Comparison of ENCODE assay signal across 8 cellular contexts in the genomic region with DNA sequence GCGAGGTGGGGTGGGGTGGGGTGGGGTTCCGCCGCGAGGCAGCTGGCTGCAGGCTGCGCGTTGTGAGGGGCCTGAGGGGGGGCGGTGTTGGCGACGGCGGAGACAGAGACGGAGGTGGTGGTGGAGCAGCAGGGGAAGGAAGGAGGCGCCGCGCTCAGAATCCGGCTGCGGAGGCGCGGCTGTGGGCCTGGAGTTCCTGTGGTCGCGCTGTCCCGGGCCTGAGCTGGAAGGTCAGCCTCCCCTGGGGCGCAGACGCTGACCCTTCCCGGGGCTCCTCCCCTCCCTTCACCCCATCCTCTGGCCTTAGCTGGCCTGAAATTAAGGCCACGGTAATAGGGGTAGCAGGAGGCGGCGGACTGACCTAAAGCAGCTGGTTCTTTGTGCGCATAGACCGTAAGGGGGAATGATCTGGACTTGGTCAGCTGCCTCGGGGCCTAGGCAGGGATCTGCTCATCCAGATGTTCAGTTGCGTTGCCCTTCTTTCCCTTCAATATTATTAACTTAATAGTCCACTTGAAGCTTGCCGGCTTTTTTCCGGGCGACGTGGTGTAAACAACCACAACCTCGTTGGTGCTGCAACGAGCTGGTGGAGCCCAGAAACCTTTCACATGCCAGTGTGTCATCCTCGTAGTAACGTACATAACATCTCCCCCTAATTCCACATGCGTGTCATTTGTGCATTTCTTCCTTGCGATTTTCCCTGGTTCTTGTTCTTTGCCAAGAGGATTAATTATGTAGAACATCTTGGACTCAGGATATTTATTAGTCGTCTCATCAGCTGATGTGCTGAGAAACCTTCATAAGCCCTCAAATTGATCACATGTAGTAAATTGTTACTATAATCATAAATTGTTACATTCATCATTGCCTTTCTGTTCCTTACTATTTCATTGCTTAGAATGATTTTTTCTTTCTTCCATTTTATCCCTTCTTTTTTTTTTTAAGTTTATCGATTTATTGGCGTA. TPM values are rescaled to one million over a fixed set of nuclear protein-coding genes. Genes with fewer than 3 reads are reported as not detected.
DNase-seq lines count a peak whose midpoint lies in the region; ATAC-seq and TF ChIP-seq lines count a peak whose summit lies in the region.

No MANE protein-coding gene starts in this region.

- H3K9me3 ChIP-seq in WERI-Rb-1 (ENCODE audit: severe bottlenecking): no peaks in the 10 kb centered on the region

- no peaks in the 10 kb centered on the region for H3K27me3 ChIP-seq in WERI-Rb-1 (ENCODE audit: insufficient read depth, low read depth, severe bottlenecking)
- H3K27me3 ChIP-seq in kidney epithelial cell (ENCODE audit: control insufficient read depth, insufficient read depth, low read length): no peaks in the 10 kb centered on the region

- H3K36me3 ChIP-seq in WERI-Rb-1 (peaks cover 11% of the 10 kb centered on the region), kidney epithelial cell (ENCODE audit: control insufficient read depth, insufficient read depth, low read length) (no peaks in the 10 kb centered on the region)

- DNase-seq in NCI-H1436 (lab: John Stamatoyannopoulos, UW): peak; percentile 10
- no peak for DNase-seq in NCI-H1436 treated with DMSO at 0.1 percent for 48 hours (lab: John Stamatoyannopoulos, UW)
- peak; percentile 67 for DNase-seq in NAMALWA (ENCODE audit: low spot score)
- peak; percentile 71 for DNase-seq in WERI-Rb-1
- DNase-seq in choroid plexus epithelial cell (ENCODE audit: low read depth): peak; percentile 66
- no peak for DNase-seq in kidney epithelial cell (ENCODE audit: low read depth)
- DNase-seq in stimulated activated CD4-positive, alpha-beta T cell treated with anti-CD3 and anti-CD28 coated beads, Interleukin-12 subunit alpha, Interleukin-12 subunit beta, amount 100 ng/mL, for 48 hours (ENCODE audit: low read depth in 2 of 3, low spot score in 1 of 3): peak in 2 of 3 donors; percentile 12 to 19

- peak overlapping the region; percentile 87 for H3K27ac ChIP-seq in WERI-Rb-1

- TF ChIP-seq CTCF in WERI-Rb-1 (IDR thresholded peaks at IDR 0.05; ENCODE audit: low read depth, low read length) (no peak), choroid plexus epithelial cell (conservative IDR thresholded peaks at IDR 0.05; ENCODE audit: low read depth, low read length) (no peak), kidney epithelial cell (IDR thresholded peaks at IDR 0.05; ENCODE audit: insufficient read depth, low read length, poor library complexity, severe bottlenecking) (no peak)

- peak overlapping the region; percentile 78 for H3K4me3 ChIP-seq in WERI-Rb-1 (ENCODE audit: low read depth, low read length)
- peak overlapping the region; percentile 86 for H3K4me3 ChIP-seq in choroid plexus epithelial cell (ENCODE audit: low read depth, low read length)
- peak overlapping the region; percentile 84 for H3K4me3 ChIP-seq in kidney epithelial cell (ENCODE audit: low read depth, low read length)

- ATAC-seq in HG02588 (IDR thresholded peaks at IDR 0.05; ENCODE audit: unreplicated experiment): peak; percentile 36

RNA-seq across cellular contexts. Expression of gene SEC62, which starts 0.6 kb away (rescaled TPM):
- 28.1 and 31.1 TPM in 2 replicates for total RNA-seq in kidney epithelial cell

RNA-seq across cellular contexts. Expression of gene SAMD7, which starts 55.9 kb away (rescaled TPM):
- not detected in 2 replicates for total RNA-seq in kidney epithelial cell

Comparison
In these comparisons a context has a peak if more than half of its experiments do, and no peak if none do; other contexts are left out.
1. DNase-seq: peak in NCI-H1436 (single experiment), NAMALWA (single experiment), WERI-Rb-1 (single experiment), choroid plexus epithelial cell (single experiment) and stimulated activated CD4-positive, alpha-beta T cell treated with anti-CD3 and anti-CD28 coated beads, Interleukin-12 subunit alpha, Interleukin-12 subunit beta, amount 100 ng/mL, for 48 hours (2 of 3); none in NCI-H1436 treated with DMSO at 0.1 percent for 48 hours (single experiment) and kidney epithelial cell (single experiment).
2. Peak in every context shown above with its lines, with median percentiles within 50 percentile points of each other: H3K4me3 ChIP-seq.